9 cellular contexts compared by ENCODE assay signal in genomic region chr13:99894835-99895427, GRCh38.
A peak's percentile ranks its signal among the peaks of the same experiment; 100 is the strongest.
DNase-seq lines count a peak whose midpoint lies in the region; ATAC-seq lines count a peak whose summit lies in the region.
"Had no signal": no experiment of that assay in that cellular context is flagged by ENCODE, and none has a peak within 500 bp of the region (broad histone marks: within the 10 kb centered on the region; RNA-seq: fewer than 3 reads in every experiment).

No MANE protein-coding gene starts in this region.

- H3K4me1 Mint-ChIP-seq in naive thymus-derived CD8-positive, alpha-beta T cell: peaks cover 9 to 18% (median 12%) of the 10 kb centered on the region in 4 donors

- peaks cover 15 to 54% (median 44%) of the 10 kb centered on the region in 5 donors for H3K27me3 Mint-ChIP-seq in naive thymus-derived CD8-positive, alpha-beta T cell

- no peaks in the 10 kb centered on the region for H3K9me3 ChIP-seq in HUES64 (ENCODE audit: insufficient read depth, low read depth, low read length)
- no peaks in the 10 kb centered on the region for H3K9me3 ChIP-seq in effector memory CD4-positive, alpha-beta T cell (ENCODE audit: control insufficient read depth, low read length)
- H3K9me3 ChIP-seq: adrenal gland had no signal

- H3K4me1 ChIP-seq in HUES64 (ENCODE audit: insufficient read depth, low read length): peaks cover 39% of the 10 kb centered on the region
- peaks cover 2% of the 10 kb centered on the region for H3K4me1 ChIP-seq in effector memory CD4-positive, alpha-beta T cell (ENCODE audit: control insufficient read depth, insufficient read depth, low read length, poor library complexity, severe bottlenecking)

- peak overlapping the region; percentile 49 for H3K4me3 ChIP-seq in HUES64 (ENCODE audit: low read length)
- peak overlapping the region; percentile 71 for H3K4me3 ChIP-seq in effector memory CD4-positive, alpha-beta T cell (ENCODE audit: insufficient read depth, low read depth, low read length, poor library complexity, severe bottlenecking)

- H3K36me3 ChIP-seq in HUES64 (ENCODE audit: insufficient read depth, low read length): no peaks in the 10 kb centered on the region
- no peaks in the 10 kb centered on the region for H3K36me3 ChIP-seq in effector memory CD4-positive, alpha-beta T cell (ENCODE audit: control insufficient read depth, insufficient read depth, low read length)
- H3K36me3 ChIP-seq: adrenal gland had no signal

- H3K9me3 Mint-ChIP-seq in naive thymus-derived CD8-positive, alpha-beta T cell: no peaks in the 10 kb centered on the region

- H3K9ac ChIP-seq in HUES64 (ENCODE audit: low read depth, low read length): peak overlapping the region; percentile 54

- POLR2A ChIA-PET in naive thymus-derived CD8-positive, alpha-beta T cell (lab: Charles Lee): interaction anchor here (0.9 kb wide), 1 partner anchor 75 kb away, joined by 3 read pairs; no protein-coding TSS in a partner anchor

- peak overlapping the region; percentile 67 to 84 (median 79) for H3K4me3 Mint-ChIP-seq in naive thymus-derived CD8-positive, alpha-beta T cell

- H3K27ac Mint-ChIP-seq in naive thymus-derived CD8-positive, alpha-beta T cell: peak overlapping the region in 3 of 10 donors; percentile 5 to 50 (median 9)

- WGBS in HUES64: 9% methylated on average over 30 of the region's 30 CpGs

- H3K27ac ChIP-seq in HUES64 (ENCODE audit: low read depth, low read length): no peak overlapping the region
- no peak overlapping the region for H3K27ac ChIP-seq in effector memory CD4-positive, alpha-beta T cell (ENCODE audit: insufficient read depth, low read length, poor library complexity, severe bottlenecking)
- H3K27ac ChIP-seq: adrenal gland had no signal

- ATAC-seq in naive thymus-derived CD8-positive, alpha-beta T cell: no peak
- no peak for ATAC-seq in HG02798 (IDR thresholded peaks at IDR 0.05; ENCODE audit: poor library complexity, unreplicated experiment)
- ATAC-seq in HG03432 (IDR thresholded peaks at IDR 0.05; ENCODE audit: unreplicated experiment): no peak

- H3K27me3 ChIP-seq in HUES64 (ENCODE audit: insufficient read depth, low read length): peaks cover 50% of the 10 kb centered on the region
- peaks cover 29% of the 10 kb centered on the region for H3K27me3 ChIP-seq in effector memory CD4-positive, alpha-beta T cell (replicated peaks; ENCODE audit: control insufficient read depth, insufficient read depth, low read length, poor library complexity, severe bottlenecking)

- peaks cover 0 to 5% (median 0%) of the 10 kb centered on the region in 3 donors for H3K36me3 Mint-ChIP-seq in naive thymus-derived CD8-positive, alpha-beta T cell

- peak; percentile 26 for DNase-seq in AG20443 (ENCODE audit: low spot score)
- DNase-seq in effector memory CD4-positive, alpha-beta T cell: no peak
- no peak for DNase-seq in naive thymus-derived CD8-positive, alpha-beta T cell
- no peak for DNase-seq in NCI-H1436 (lab: John Stamatoyannopoulos, UW)
- no peak for DNase-seq in middle frontal gyrus (ENCODE audit: extremely low spot score, low spot score)
